15 cellular contexts compared by ENCODE assay signal in genomic region chr19:42208612-42209011, GRCh38. TPM values are rescaled to one million over a fixed set of nuclear protein-coding genes. Genes with fewer than 3 reads are reported as not detected.
DNase-seq lines count a peak whose midpoint lies in the region; ATAC-seq and TF ChIP-seq lines count a peak whose summit lies in the region.
"Had no signal": no experiment of that assay in that cellular context is flagged by ENCODE, and none has a peak within 500 bp of the region (broad histone marks: within the 10 kb centered on the region; RNA-seq: fewer than 3 reads in every experiment).

No MANE protein-coding gene starts in this region.

- no peak overlapping the region for H3K4me3 ChIP-seq in CD8-positive, alpha-beta T cell (ENCODE audit: low read depth, low read length)
- H3K4me3 ChIP-seq: dorsolateral prefrontal cortex, heart left ventricle, pancreas had no signal

- no peak overlapping the region for H3K4me3 Mint-ChIP-seq in activated CD4-positive, alpha-beta T cell treated with anti-CD3 and anti-CD28 coated beads, Interleukin-2, amount 10 ng/mL, durations not matched to agents 7 days and 5 days
- H3K4me3 Mint-ChIP-seq in CD8-positive, alpha-beta T cell: no peak overlapping the region
- H3K4me3 Mint-ChIP-seq in T-helper 17 cell: peak overlapping the region; percentile 84
- H3K4me3 Mint-ChIP-seq in naive thymus-derived CD8-positive, alpha-beta T cell: peak overlapping the region in 3 of 10 donors; percentile 26 to 66 (median 46)

- CTCF ChIA-PET in activated CD4-positive, alpha-beta T cell treated with anti-CD3 and anti-CD28 coated beads, Interleukin-2, amount 10 ng/mL, durations not matched to agents 7 days and 5 days (lab: Charles Lee): no interaction called here
- CTCF ChIA-PET in CD8-positive, alpha-beta T cell (lab: Charles Lee): interaction anchor here (1.8 kb wide), 1 partner anchor 24 kb away, joined by 6 read pairs; no protein-coding TSS in a partner anchor

- no peak overlapping the region for H3K27ac ChIP-seq in CD8-positive, alpha-beta T cell (ENCODE audit: low read depth, low read length)
- H3K27ac ChIP-seq: pancreas had no signal

- no peak for DNase-seq in activated CD4-positive, alpha-beta T cell treated with anti-CD3 and anti-CD28 coated beads, Interleukin-2, amount 10 ng/mL, durations not matched to agents 7 days and 5 days
- no peak for DNase-seq in activated CD4-positive, alpha-beta T cell treated with anti-CD3 and anti-CD28 coated beads, Interleukin-2, amount 50 U/mL, for 1 hour
- no peak for DNase-seq in CD8-positive, alpha-beta T cell
- DNase-seq in T-helper 17 cell: no peak
- DNase-seq in naive thymus-derived CD8-positive, alpha-beta T cell: no peak
- no peak for DNase-seq in activated effector memory CD4-positive, alpha-beta T cell treated with anti-CD3 and anti-CD28 coated beads, Interleukin-2, amount 50 U/mL, for 16 hours
- DNase-seq: ACHN, COR-L47, dorsolateral prefrontal cortex, H7, pancreas, small intestine had no signal

- peak overlapping the region; percentile 31 for H3K27ac Mint-ChIP-seq in activated CD4-positive, alpha-beta T cell treated with anti-CD3 and anti-CD28 coated beads, Interleukin-2, amount 10 ng/mL, durations not matched to agents 7 days and 5 days
- peak overlapping the region; percentile 41 for H3K27ac Mint-ChIP-seq in CD8-positive, alpha-beta T cell
- H3K27ac Mint-ChIP-seq in T-helper 17 cell: peak overlapping the region; percentile 95
- H3K27ac Mint-ChIP-seq in naive thymus-derived CD8-positive, alpha-beta T cell: peak overlapping the region in 8 of 10 donors; percentile 3 to 83 (median 76)

- POLR2A ChIA-PET in activated CD4-positive, alpha-beta T cell treated with anti-CD3 and anti-CD28 coated beads, Interleukin-2, amount 10 ng/mL, durations not matched to agents 7 days and 5 days (lab: Charles Lee): no interaction called here
- POLR2A ChIA-PET in CD8-positive, alpha-beta T cell (lab: Charles Lee): interaction anchor here (1.2 kb wide), 1 partner anchor 10 kb away, joined by 3 read pairs; no protein-coding TSS in a partner anchor
- POLR2A ChIA-PET in naive thymus-derived CD8-positive, alpha-beta T cell (lab: Charles Lee): no interaction called here

- H3K4me1 ChIP-seq in CD8-positive, alpha-beta T cell (ENCODE audit: insufficient read depth, low read length): peaks cover 41% of the 10 kb centered on the region
- H3K4me1 ChIP-seq: pancreas had no signal

- peaks cover 66% of the 10 kb centered on the region for H3K36me3 Mint-ChIP-seq in activated CD4-positive, alpha-beta T cell treated with anti-CD3 and anti-CD28 coated beads, Interleukin-2, amount 10 ng/mL, durations not matched to agents 7 days and 5 days (ENCODE audit: low read depth)
- peaks cover 84% of the 10 kb centered on the region for H3K36me3 Mint-ChIP-seq in CD8-positive, alpha-beta T cell
- peaks cover 12% of the 10 kb centered on the region for H3K36me3 Mint-ChIP-seq in T-helper 17 cell (ENCODE audit: low read depth)
- H3K36me3 Mint-ChIP-seq in naive thymus-derived CD8-positive, alpha-beta T cell: peaks cover 0 to 89% (median 17%) of the 10 kb centered on the region in 3 donors

- peaks cover 60% of the 10 kb centered on the region for H3K4me1 Mint-ChIP-seq in activated CD4-positive, alpha-beta T cell treated with anti-CD3 and anti-CD28 coated beads, Interleukin-2, amount 10 ng/mL, durations not matched to agents 7 days and 5 days
- H3K4me1 Mint-ChIP-seq in CD8-positive, alpha-beta T cell (ENCODE audit: low read depth): peaks cover 64% of the 10 kb centered on the region
- peaks cover 56% of the 10 kb centered on the region for H3K4me1 Mint-ChIP-seq in T-helper 17 cell
- peaks cover 31 to 80% (median 64%) of the 10 kb centered on the region in 4 donors for H3K4me1 Mint-ChIP-seq in naive thymus-derived CD8-positive, alpha-beta T cell

- intact Hi-C loops in CD8-positive, alpha-beta T cell (cut with DNase I, micrococcal nuclease): no loop called here

- H3K36me3 ChIP-seq in CD8-positive, alpha-beta T cell (ENCODE audit: insufficient read depth, low read length): peaks cover 56% of the 10 kb centered on the region

- H3K27me3 ChIP-seq in CD8-positive, alpha-beta T cell (ENCODE audit: insufficient read depth, low read length): no peaks in the 10 kb centered on the region
- H3K27me3 ChIP-seq: dorsolateral prefrontal cortex, heart left ventricle, pancreas had no signal

- no peaks in the 10 kb centered on the region for H3K27me3 Mint-ChIP-seq in activated CD4-positive, alpha-beta T cell treated with anti-CD3 and anti-CD28 coated beads, Interleukin-2, amount 10 ng/mL, durations not matched to agents 7 days and 5 days
- H3K27me3 Mint-ChIP-seq in CD8-positive, alpha-beta T cell (ENCODE audit: low read depth): no peaks in the 10 kb centered on the region
- H3K27me3 Mint-ChIP-seq in T-helper 17 cell: no peaks in the 10 kb centered on the region
- no peaks in the 10 kb centered on the region for H3K27me3 Mint-ChIP-seq in naive thymus-derived CD8-positive, alpha-beta T cell

- no peak for TF ChIP-seq CTCF in CD8-positive, alpha-beta T cell (IDR thresholded peaks at IDR 0.05)

- no peak for ATAC-seq in CD8-positive, alpha-beta T cell
- ATAC-seq in T-helper 17 cell (no peak), GM21786 (IDR thresholded peaks at IDR 0.05; ENCODE audit: unreplicated experiment) (no peak), HG03139 (IDR thresholded peaks at IDR 0.05; ENCODE audit: unreplicated experiment) (no peak)
- ATAC-seq in naive thymus-derived CD8-positive, alpha-beta T cell: no peak

- no peaks in the 10 kb centered on the region for H3K9me3 Mint-ChIP-seq in activated CD4-positive, alpha-beta T cell treated with anti-CD3 and anti-CD28 coated beads, Interleukin-2, amount 10 ng/mL, durations not matched to agents 7 days and 5 days
- H3K9me3 Mint-ChIP-seq in CD8-positive, alpha-beta T cell: no peaks in the 10 kb centered on the region
- no peaks in the 10 kb centered on the region for H3K9me3 Mint-ChIP-seq in naive thymus-derived CD8-positive, alpha-beta T cell

- H3K9me3 ChIP-seq in CD8-positive, alpha-beta T cell (ENCODE audit: low read length): no peaks in the 10 kb centered on the region
- H3K9me3 ChIP-seq in T-helper 17 cell (ENCODE audit: control insufficient read depth, low read length, poor library complexity, severe bottlenecking): no peaks in the 10 kb centered on the region
- H3K9me3 ChIP-seq: heart left ventricle, pancreas had no signal

RNA-seq across cellular contexts. Expression of gene DEDD2, which starts 8.9 kb away (rescaled TPM):
- total RNA-seq in activated CD4-positive, alpha-beta T cell treated with anti-CD3 and anti-CD28 coated beads, Interleukin-2, amount 10 ng/mL, durations not matched to agents 7 days and 5 days: 10 to 100 TPM; 37.2 to 42.4 TPM
- total RNA-seq in CD8-positive, alpha-beta T cell: 100 to 1,000 TPM; 112 to 115 TPM
- total RNA-seq in T-helper 17 cell: 10 to 100 TPM; 72.1 to 89.9 TPM
- total RNA-seq in naive thymus-derived CD8-positive, alpha-beta T cell: 10 to 100 TPM; 56.5 to 58.7 TPM
- 100 to 1,000 TPM; 117 to 149 (median 133) TPM for polyA plus RNA-seq in naive thymus-derived CD8-positive, alpha-beta T cell

RNA-seq across cellular contexts. Expression of gene ZNF526, which starts 11.5 kb away (rescaled TPM):
- total RNA-seq in activated CD4-positive, alpha-beta T cell treated with anti-CD3 and anti-CD28 coated beads, Interleukin-2, amount 10 ng/mL, durations not matched to agents 7 days and 5 days: 10 to 100 TPM; 18.0 to 18.5 TPM
- total RNA-seq in CD8-positive, alpha-beta T cell: 1 to 10 TPM; 8.7 to 9.4 TPM
- total RNA-seq in T-helper 17 cell: 1 to 10 TPM; 6.7 to 7.5 TPM
- total RNA-seq in naive thymus-derived CD8-positive, alpha-beta T cell: 10 to 100 TPM; 16.6 to 20.1 TPM
- 1 to 10 TPM; 3.9 to 8.1 (median 4.5) TPM for polyA plus RNA-seq in naive thymus-derived CD8-positive, alpha-beta T cell

RNA-seq across cellular contexts. Expression of gene GSK3A, which starts 33.8 kb away (rescaled TPM):
- total RNA-seq in activated CD4-positive, alpha-beta T cell treated with anti-CD3 and anti-CD28 coated beads, Interleukin-2, amount 10 ng/mL, durations not matched to agents 7 days and 5 days: 10 to 100 TPM; 42.7 to 53.4 TPM
- total RNA-seq in CD8-positive, alpha-beta T cell: 10 to 100 TPM; 15.1 to 15.2 TPM
- total RNA-seq in T-helper 17 cell: 10 to 100 TPM; 27.7 to 28.1 TPM
- total RNA-seq in naive thymus-derived CD8-positive, alpha-beta T cell: 10 to 100 TPM; 27.1 to 28.1 TPM
- polyA plus RNA-seq in naive thymus-derived CD8-positive, alpha-beta T cell: 10 to 100 TPM in 2 of 3 donors, 1 to 10 TPM in 1; 9.9 to 19.3 (median 12.8) TPM

RNA-seq across cellular contexts. Expression of gene ERF, which starts 46.3 kb away (rescaled TPM):
- total RNA-seq in activated CD4-positive, alpha-beta T cell treated with anti-CD3 and anti-CD28 coated beads, Interleukin-2, amount 10 ng/mL, durations not matched to agents 7 days and 5 days: 10 to 100 TPM; 56.5 to 57.9 TPM
- 10 to 100 TPM; 92.1 to 95.1 TPM for total RNA-seq in CD8-positive, alpha-beta T cell
- 10 to 100 TPM; 75.8 to 82.1 TPM for total RNA-seq in T-helper 17 cell
- 10 to 100 TPM; 41.0 to 47.3 TPM for total RNA-seq in naive thymus-derived CD8-positive, alpha-beta T cell
- 1 to 10 TPM; 2.8 to 6.2 (median 4.6) TPM for polyA plus RNA-seq in naive thymus-derived CD8-positive, alpha-beta T cell

Comparison
In these comparisons a context has a peak if more than half of its experiments do, and no peak if none do; other contexts are left out.
1. H3K27ac Mint-ChIP-seq: peak in every context shown above with its lines; median percentile 95 in T-helper 17 cell; 76 in naive thymus-derived CD8-positive, alpha-beta T cell; 41 in CD8-positive, alpha-beta T cell; 31 in activated CD4-positive, alpha-beta T cell treated with anti-CD3 and anti-CD28 coated beads, Interleukin-2, amount 10 ng/mL, durations not matched to agents 7 days and 5 days.